Comparison of ENCODE assay signal across 9 cellular contexts in the genomic region with DNA sequence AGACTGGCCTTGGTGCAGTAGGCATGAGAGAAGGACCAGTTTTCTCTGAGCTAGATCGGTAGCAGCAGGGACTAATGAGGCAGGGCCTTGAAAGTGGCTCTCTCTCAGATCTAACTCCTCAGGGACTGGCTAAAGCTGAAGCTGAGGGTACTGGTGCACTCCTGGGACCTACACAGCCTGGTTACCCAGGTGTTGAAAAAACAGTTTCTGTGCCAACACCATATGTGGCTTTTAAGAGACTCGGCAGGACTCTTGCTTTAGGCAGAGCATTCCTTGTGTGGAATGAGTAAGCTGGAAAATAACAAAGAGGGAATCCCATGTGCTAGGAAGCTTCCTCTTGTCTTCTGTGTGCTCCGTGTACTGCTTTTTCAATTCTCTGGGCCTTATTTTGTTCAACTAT.
A peak's percentile ranks its signal among the peaks of the same experiment; 100 is the strongest.
DNase-seq lines count a peak whose midpoint lies in the region; ATAC-seq and TF ChIP-seq lines count a peak whose summit lies in the region.
"Had no signal": no experiment of that assay in that cellular context is flagged by ENCODE, and none has a peak within 500 bp of the region (broad histone marks: within the 10 kb centered on the region; RNA-seq: fewer than 3 reads in every experiment).

No MANE protein-coding gene starts in this region.

- peaks cover 4% of the 10 kb centered on the region for H3K27me3 Mint-ChIP-seq in GM23338 (ENCODE audit: insufficient read depth, low read depth, poor library complexity)

- H3K27ac ChIP-seq in GM23338 (ENCODE audit: low read depth) = no peak overlapping the region

- no peaks in the 10 kb centered on the region for H3K27me3 ChIP-seq in GM23338 (ENCODE audit: insufficient read depth)

- no peaks in the 10 kb centered on the region for H3K9me2 ChIP-seq in GM23338 (ENCODE audit: insufficient read depth)

- ATAC-seq in GM23338 (peak; percentile 95), HG03378 (IDR thresholded peaks at IDR 0.05; ENCODE audit: unreplicated experiment) (no peak)

- peaks cover 17% of the 10 kb centered on the region for H3K4me1 Mint-ChIP-seq in GM23338

- H4K20me1 ChIP-seq in GM23338 (replicated peaks; ENCODE audit: insufficient read depth) = no peaks in the 10 kb centered on the region

- H2AFZ ChIP-seq in GM23338 = no peak overlapping the region; the same call in 1 of the 2 replicates

- H3K9me3 Mint-ChIP-seq in GM23338 = peaks cover 8% of the 10 kb centered on the region; the same call in 2 of the 3 replicates

- peaks cover 13% of the 10 kb centered on the region for H3K4me1 ChIP-seq in GM23338 (ENCODE audit: insufficient read depth)

- no peaks in the 10 kb centered on the region for H3K36me3 ChIP-seq in GM23338 (ENCODE audit: insufficient read depth)

- peak overlapping the region; percentile 93 for H3K27ac Mint-ChIP-seq in GM23338

- H3K4me3 Mint-ChIP-seq in GM23338 = no peak overlapping the region

- no peaks in the 10 kb centered on the region for H3F3A ChIP-seq in GM23338 (replicated peaks; ENCODE audit: low read depth)

- no peak overlapping the region for H3K4me3 ChIP-seq in GM23338

- H3K36me3 Mint-ChIP-seq in GM23338 (ENCODE audit: low read depth) = peaks cover 7% of the 10 kb centered on the region

- no peak for TF ChIP-seq CTCF in GM23338 (conservative IDR thresholded peaks at IDR 0.05; ENCODE audit: low read depth in 2 of 2)

- DNase-seq in GM23338 (ENCODE audit: low spot score) = peak; percentile 61
- peak; percentile 7 for DNase-seq in NCI-H187 treated with DMSO at 0.1 percent for 48 hours (lab: John Stamatoyannopoulos, UW)
- DNase-seq in cerebellar cortex (ENCODE audit: low spot score) = peak; percentile 31
- DNase-seq in pons (ENCODE audit: low spot score) = peak; percentile 6
- no peak for DNase-seq in SIG-M5 treated with dmso at 0.1 percent for 504 hours (lab: John Stamatoyannopoulos, UW; ENCODE audit: unreplicated experiment)
- no peak for DNase-seq in NK-92 treated with Interleukin-12 subunit alpha and Interleukin-12 subunit beta, amount 100 ng/mL, for 24 hours (lab: John Stamatoyannopoulos, UW)
- no peak for DNase-seq in SW 1271 (lab: John Stamatoyannopoulos, UW)
- DNase-seq: activated naive CD4-positive, alpha-beta T cell treated with anti-CD3 and anti-CD28 coated beads, Interleukin-2, amount 50 U/mL, for 16 hours had no signal

- H3K4me2 ChIP-seq in GM23338 = no peak overlapping the region

- H3K79me2 ChIP-seq in GM23338 (replicated peaks; ENCODE audit: insufficient read depth) = no peaks in the 10 kb centered on the region

TF ChIP-seq in GM23338, 12 proteins besides CTCF, POLR2A, EP300 and RAD21:
- no peak for TF ChIP-seq EZH2phosphoT487 (IDR thresholded peaks at IDR 0.05; ENCODE audit: unreplicated experiment)

Comparison
In these comparisons a context has a peak if more than half of its experiments do, and no peak if none do; other contexts are left out.
1. DNase-seq: peak in GM23338 (single experiment), NCI-H187 treated with DMSO at 0.1 percent for 48 hours (single experiment), cerebellar cortex (single experiment) and pons (single experiment); none in SIG-M5 treated with dmso at 0.1 percent for 504 hours (single experiment), NK-92 treated with Interleukin-12 subunit alpha and Interleukin-12 subunit beta, amount 100 ng/mL, for 24 hours (single experiment) and SW 1271 (0 of 2).